9 cellular contexts compared by ENCODE assay signal in genomic region chr7:22444181-22444966, GRCh38. TPM values are rescaled to one million over a fixed set of nuclear protein-coding genes. Genes with fewer than 3 reads are reported as not detected.
DNase-seq lines count a peak whose midpoint lies in the region; ATAC-seq and TF ChIP-seq lines count a peak whose summit lies in the region.
"Had no signal": no experiment of that assay in that cellular context is flagged by ENCODE, and none has a peak within 500 bp of the region (broad histone marks: within the 10 kb centered on the region; RNA-seq: fewer than 3 reads in every experiment).

No MANE protein-coding gene starts in this region.

- H3K4me3 ChIP-seq in GM06990 (replicated peaks; ENCODE audit: low read depth, low read length) (no peak overlapping the region), esophagus squamous epithelium (no peak overlapping the region)

- H3K27ac Mint-ChIP-seq in glutamatergic neuron (ENCODE audit: unreplicated experiment), result no peak overlapping the region

- H3K4me1 Mint-ChIP-seq in glutamatergic neuron (ENCODE audit: low read depth, unreplicated experiment), result peaks cover 19% of the 10 kb centered on the region

- H3K9me3 Mint-ChIP-seq in glutamatergic neuron (ENCODE audit: unreplicated experiment), result no peaks in the 10 kb centered on the region

- ATAC-seq in GM21515 (IDR thresholded peaks at IDR 0.05; ENCODE audit: unreplicated experiment), result no peak
- ATAC-seq in GM21367 (IDR thresholded peaks at IDR 0.05; ENCODE audit: unreplicated experiment), result no peak

- peaks cover 24 to 39% (median 31%) of the 10 kb centered on the region in 3 donors for H3K4me1 ChIP-seq in esophagus squamous epithelium

- H3K27ac ChIP-seq in esophagus squamous epithelium, result peak overlapping the region; percentile 68 to 77 (median 72)

- WGBS in esophagus squamous epithelium, 2 donors, result 48 to 52% methylated on average over 11 of the region's 11 CpGs

- TF ChIP-seq CTCF in GM06990 (IDR thresholded peaks at IDR 0.05; ENCODE audit: insufficient read depth, low read length, poor library complexity, severe bottlenecking) (no peak), esophagus squamous epithelium (IDR thresholded peaks at IDR 0.05) (no peak), glutamatergic neuron (IDR thresholded peaks at IDR 0.05; ENCODE audit: partially characterized antibody, unreplicated experiment) (no peak)

- H3K27me3 ChIP-seq in GM06990 (replicated peaks; ENCODE audit: control insufficient read depth, insufficient read depth, low read length) (no peaks in the 10 kb centered on the region), esophagus squamous epithelium (no peaks in the 10 kb centered on the region)

- H3K9me3 ChIP-seq in esophagus squamous epithelium, result no peaks in the 10 kb centered on the region

- no peak overlapping the region for H3K4me3 Mint-ChIP-seq in glutamatergic neuron (ENCODE audit: unreplicated experiment)

- H3K36me3 ChIP-seq in GM06990 (ENCODE audit: control insufficient read depth, insufficient read depth, low read length) (no peaks in the 10 kb centered on the region), esophagus squamous epithelium (no peaks in the 10 kb centered on the region)

- intact Hi-C loops in esophagus squamous epithelium (cut with DNase I), result no loop called here

- H3K27me3 Mint-ChIP-seq in glutamatergic neuron (ENCODE audit: unreplicated experiment), result no peaks in the 10 kb centered on the region

- no peaks in the 10 kb centered on the region for H3K36me3 Mint-ChIP-seq in glutamatergic neuron (ENCODE audit: unreplicated experiment)

- peak; percentile 39 for DNase-seq in GM06990 (ENCODE audit: extremely low read depth, insufficient read length)
- peak; percentile 15 for DNase-seq in NCI-H1694 treated with DMSO at 0.1 percent for 48 hours (lab: John Stamatoyannopoulos, UW)
- DNase-seq in esophagus squamous epithelium (lab: John Stamatoyannopoulos, UW), result no peak
- DNase-seq in pulmonary artery endothelial cell (ENCODE audit: low read depth, low spot score), result peak; percentile 95
- DNase-seq in glutamatergic neuron, result no peak
- no peak for DNase-seq in islet precursor cell
- DNase-seq: NCI-H1436 had no signal

- TF ChIP-seq POLR2A in esophagus squamous epithelium (IDR thresholded peaks at IDR 0.05), result no peak

RNA-seq across cellular contexts. Expression of gene STEAP1B, which starts 55.6 kb away (rescaled TPM):
- 10 to 100 TPM in 1 of 4 donors, under 1 TPM in 3; 0.29 to 13.1 (median 0.69) TPM for total RNA-seq in esophagus squamous epithelium
- total RNA-seq in pulmonary artery endothelial cell, result 53.2 and 57.9 TPM in 2 replicates
- not detected for total RNA-seq in glutamatergic neuron (ENCODE audit: unreplicated experiment)

Comparison
In these comparisons a context has a peak if more than half of its experiments do, and no peak if none do; other contexts are left out.
1. DNase-seq: peak in GM06990 (single experiment), NCI-H1694 treated with DMSO at 0.1 percent for 48 hours (single experiment) and pulmonary artery endothelial cell (single experiment); none in esophagus squamous epithelium (single experiment), glutamatergic neuron (single experiment) and islet precursor cell (single experiment).